ENCODE assay signal across 1 cellular context in genomic region chr10:71270821-71271220, GRCh38.
TF ChIP-seq lines count a peak whose summit lies in the region.

No MANE protein-coding gene starts in this region.

TF ChIP-seq in WTC11, 78 proteins besides CTCF, POLR2A, EP300 and RAD21 (continued from another document):
- TF ChIP-seq HMGXB4 (CRISPR knock-in tag; IDR thresholded peaks at IDR 0.05) (no peak), NR2C2 (CRISPR knock-in tag; IDR thresholded peaks at IDR 0.05) (no peak), GRHL2 (CRISPR knock-in tag; IDR thresholded peaks at IDR 0.05; ENCODE audit: insufficient replicate concordance, severe bottlenecking) (no peak), ZNF512 (CRISPR knock-in tag; IDR thresholded peaks at IDR 0.05; ENCODE audit: borderline replicate concordance) (no peak), SP1 (CRISPR knock-in tag; conservative IDR thresholded peaks at IDR 0.05) (no peak), GABPB1 (CRISPR knock-in tag; IDR thresholded peaks at IDR 0.05) (no peak), ZNF423 (CRISPR knock-in tag; IDR thresholded peaks at IDR 0.05) (no peak), ZBTB21 (CRISPR knock-in tag; IDR thresholded peaks at IDR 0.05; ENCODE audit: borderline replicate concordance) (no peak)
